22 cellular contexts compared by ENCODE assay signal in the genomic region with DNA sequence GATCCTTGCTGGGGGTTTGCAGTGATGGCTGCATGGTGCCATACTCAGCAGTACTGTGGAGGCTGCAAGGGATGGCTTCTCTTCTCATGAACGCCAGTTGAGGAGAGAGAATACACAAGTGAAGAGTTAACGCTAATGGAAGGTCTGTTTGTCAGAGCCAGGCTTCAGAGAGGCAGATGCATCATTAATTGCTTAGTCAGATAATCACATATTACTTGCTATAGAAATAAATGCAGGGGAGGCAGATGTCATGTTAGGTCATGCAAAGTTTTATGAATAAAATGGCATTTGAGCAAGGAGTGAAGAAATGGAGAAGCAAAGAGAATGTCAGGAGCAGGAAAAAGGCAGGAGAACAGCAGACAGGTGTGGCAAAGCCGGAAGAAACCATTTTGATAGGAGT. TPM values are rescaled to one million over a fixed set of nuclear protein-coding genes. Genes with fewer than 3 reads are reported as not detected.
DNase-seq lines count a peak whose midpoint lies in the region; ATAC-seq, FAIRE-seq and TF ChIP-seq lines count a peak whose summit lies in the region.
"Had no signal": no experiment of that assay in that cellular context is flagged by ENCODE, and none has a peak within 500 bp of the region (broad histone marks: within the 10 kb centered on the region; RNA-seq: fewer than 3 reads in every experiment).

No MANE protein-coding gene starts in this region.

- H3K4me3 Mint-ChIP-seq in CD8-positive, alpha-beta T cell, result no peak overlapping the region
- H3K4me3 Mint-ChIP-seq in activated T-helper 1 cell treated with anti-CD3 and anti-CD28 coated beads, Interleukin-12 subunit alpha, Interleukin-12 subunit beta, Interleukin-2, Interleukin-4 antibody, amounts not matched to agents 30 ng/mL and 10 ng/mL and 1 ng/mL, durations not matched to agents 14 hours and 24 hours and 36 hours, result no peak overlapping the region
- no peak overlapping the region for H3K4me3 Mint-ChIP-seq in nephron progenitor cell
- H3K4me3 Mint-ChIP-seq: B cell; CD8-positive, alpha-beta memory T cell had no signal

- TF ChIP-seq CTCF in CD8-positive, alpha-beta T cell (IDR thresholded peaks at IDR 0.05), result no peak
- no peak for TF ChIP-seq CTCF in nephron progenitor cell (IDR thresholded peaks at IDR 0.05)

- peak overlapping the region in 4 of 11 experiments; percentile 33 to 51 (median 41); a peak in 8 of 22 replicates for H3K9ac ChIP-seq in BLaER1 treated with 17β-estradiol and CSF1 and Interleukin-3, amounts not matched to agents 10 nM and 100 nM
- H3K9ac ChIP-seq: KMS-11 had no signal

- CTCF ChIA-PET in CD8-positive, alpha-beta T cell (lab: Charles Lee), result interaction anchor here (1.4 kb wide), 1 partner anchor 12 kb away, joined by 3 read pairs; no protein-coding TSS in a partner anchor

- peak overlapping the region; percentile 4 for H3K27ac Mint-ChIP-seq in CD8-positive, alpha-beta T cell
- H3K27ac Mint-ChIP-seq in activated T-helper 1 cell treated with anti-CD3 and anti-CD28 coated beads, Interleukin-12 subunit alpha, Interleukin-12 subunit beta, Interleukin-2, Interleukin-4 antibody, amounts not matched to agents 30 ng/mL and 10 ng/mL and 1 ng/mL, durations not matched to agents 14 hours and 24 hours and 36 hours, result peak overlapping the region; percentile 28
- H3K27ac Mint-ChIP-seq in nephron progenitor cell, result no peak overlapping the region

- no peaks in the 10 kb centered on the region for H3K27me3 Mint-ChIP-seq in CD8-positive, alpha-beta T cell (ENCODE audit: low read depth)
- H3K27me3 Mint-ChIP-seq in activated T-helper 1 cell treated with anti-CD3 and anti-CD28 coated beads, Interleukin-12 subunit alpha, Interleukin-12 subunit beta, Interleukin-2, Interleukin-4 antibody, amounts not matched to agents 30 ng/mL and 10 ng/mL and 1 ng/mL, durations not matched to agents 14 hours and 24 hours and 36 hours (ENCODE audit: insufficient read depth), result no peaks in the 10 kb centered on the region
- peaks cover 3% of the 10 kb centered on the region for H3K27me3 Mint-ChIP-seq in nephron progenitor cell (ENCODE audit: low read depth, poor library complexity)
- H3K27me3 Mint-ChIP-seq: B cell; CD8-positive, alpha-beta memory T cell had no signal

- H3K4me1 ChIP-seq in BLaER1 treated with 17β-estradiol and CSF1 and Interleukin-3, amounts not matched to agents 10 nM and 100 nM, result peaks cover 53 to 77% (median 67%) of the 10 kb centered on the region in 10 experiments
- H3K4me1 ChIP-seq in CD8-positive, alpha-beta T cell (ENCODE audit: insufficient read depth, low read length), result no peaks in the 10 kb centered on the region

- H3K36me3 Mint-ChIP-seq in CD8-positive, alpha-beta T cell, result peaks cover 83% of the 10 kb centered on the region
- peaks cover 27% of the 10 kb centered on the region for H3K36me3 Mint-ChIP-seq in activated T-helper 1 cell treated with anti-CD3 and anti-CD28 coated beads, Interleukin-12 subunit alpha, Interleukin-12 subunit beta, Interleukin-2, Interleukin-4 antibody, amounts not matched to agents 30 ng/mL and 10 ng/mL and 1 ng/mL, durations not matched to agents 14 hours and 24 hours and 36 hours (ENCODE audit: low read depth)
- H3K36me3 Mint-ChIP-seq in nephron progenitor cell (ENCODE audit: low read depth), result peaks cover 41% of the 10 kb centered on the region

- H3K27ac ChIP-seq in BLaER1 treated with 17β-estradiol and CSF1 and Interleukin-3, amounts not matched to agents 10 nM and 100 nM, result peak overlapping the region in 4 of 11 experiments; percentile 14 to 35 (median 23); a peak in 4 of 22 replicates
- no peak overlapping the region for H3K27ac ChIP-seq in CD8-positive, alpha-beta T cell (ENCODE audit: low read depth, low read length)
- H3K27ac ChIP-seq: KMS-11 had no signal

- no peaks in the 10 kb centered on the region for H3K9me3 Mint-ChIP-seq in CD8-positive, alpha-beta T cell
- no peaks in the 10 kb centered on the region for H3K9me3 Mint-ChIP-seq in activated T-helper 1 cell treated with anti-CD3 and anti-CD28 coated beads, Interleukin-12 subunit alpha, Interleukin-12 subunit beta, Interleukin-2, Interleukin-4 antibody, amounts not matched to agents 30 ng/mL and 10 ng/mL and 1 ng/mL, durations not matched to agents 14 hours and 24 hours and 36 hours
- H3K9me3 Mint-ChIP-seq in nephron progenitor cell, result no peaks in the 10 kb centered on the region
- H3K9me3 Mint-ChIP-seq: CD8-positive, alpha-beta memory T cell had no signal

- peaks cover 51 to 88% (median 69%) of the 10 kb centered on the region in 11 experiments for H3K36me3 ChIP-seq in BLaER1 treated with 17β-estradiol and CSF1 and Interleukin-3, amounts not matched to agents 10 nM and 100 nM
- H3K36me3 ChIP-seq in CD8-positive, alpha-beta T cell (ENCODE audit: insufficient read depth, low read length), result peaks cover 34% of the 10 kb centered on the region

- intact Hi-C loops in CD8-positive, alpha-beta T cell (cut with DNase I, micrococcal nuclease), result no loop called here
- intact Hi-C loops in activated T-helper 1 cell treated with anti-CD3 and anti-CD28 coated beads, Interleukin-12 subunit alpha, Interleukin-12 subunit beta, Interleukin-2, Interleukin-4 antibody, amounts not matched to agents 30 ng/mL and 10 ng/mL and 1 ng/mL, durations not matched to agents 14 hours and 24 hours and 36 hours (cut with micrococcal nuclease), result no loop called here

- no peak overlapping the region for H3K4me3 ChIP-seq in BLaER1 treated with 17β-estradiol and CSF1 and Interleukin-3, amounts not matched to agents 10 nM and 100 nM
- H3K4me3 ChIP-seq in CD8-positive, alpha-beta T cell (ENCODE audit: low read depth, low read length), result no peak overlapping the region

- peak overlapping the region; percentile 6 to 93 (median 78); a peak in 21 of 22 replicates for H3K4me2 ChIP-seq in BLaER1 treated with 17β-estradiol and CSF1 and Interleukin-3, amounts not matched to agents 10 nM and 100 nM
- H3K4me2 ChIP-seq: KMS-11 had no signal

- no peaks in the 10 kb centered on the region for H3K9me3 ChIP-seq in BLaER1 treated with 17β-estradiol and CSF1 and Interleukin-3, amounts not matched to agents 10 nM and 100 nM (replicated peaks in 1 of 11)
- H3K9me3 ChIP-seq in CD8-positive, alpha-beta T cell (ENCODE audit: low read length), result no peaks in the 10 kb centered on the region

- peaks cover 4% of the 10 kb centered on the region for H3K4me1 Mint-ChIP-seq in CD8-positive, alpha-beta T cell (ENCODE audit: low read depth)
- no peaks in the 10 kb centered on the region for H3K4me1 Mint-ChIP-seq in activated T-helper 1 cell treated with anti-CD3 and anti-CD28 coated beads, Interleukin-12 subunit alpha, Interleukin-12 subunit beta, Interleukin-2, Interleukin-4 antibody, amounts not matched to agents 30 ng/mL and 10 ng/mL and 1 ng/mL, durations not matched to agents 14 hours and 24 hours and 36 hours (ENCODE audit: low read depth)
- H3K4me1 Mint-ChIP-seq in nephron progenitor cell, result peaks cover 18% of the 10 kb centered on the region

- H3K27me3 ChIP-seq in BLaER1 treated with 17β-estradiol and CSF1 and Interleukin-3, amounts not matched to agents 10 nM and 100 nM, result no peaks in the 10 kb centered on the region
- H3K27me3 ChIP-seq in CD8-positive, alpha-beta T cell (ENCODE audit: insufficient read depth, low read length), result no peaks in the 10 kb centered on the region

- POLR2A ChIA-PET in CD8-positive, alpha-beta T cell (lab: Charles Lee), result no interaction called here

- H4K20me1 ChIP-seq in BLaER1 treated with 17β-estradiol and CSF1 and Interleukin-3, amounts not matched to agents 10 nM and 100 nM, result peaks cover 0 to 15% (median 0%) of the 10 kb centered on the region in 11 experiments; a peak in 5 of 22 replicates

- ATAC-seq in CD8-positive, alpha-beta T cell, result no peak
- no peak for ATAC-seq in GM18517 (IDR thresholded peaks at IDR 0.05; ENCODE audit: unreplicated experiment)
- ATAC-seq: SK-N-SH treated with all-trans-retinoic acid at 6 μM for 48 hours had no signal

- peak; percentile 91 for FAIRE-seq in islet of Langerhans (lab: Jason Lieb, UNC)
- FAIRE-seq: GM12891, GM18507, H1 had no signal

- DNase-seq in CD8-positive, alpha-beta T cell, result no peak
- DNase-seq in activated T-helper 1 cell treated with anti-CD3 and anti-CD28 coated beads, Interleukin-12 subunit alpha, Interleukin-12 subunit beta, Interleukin-2, Interleukin-4 antibody, amounts not matched to agents 30 ng/mL and 10 ng/mL and 1 ng/mL, durations not matched to agents 14 hours and 24 hours and 36 hours (ENCODE audit: low spot score), result no peak
- no peak for DNase-seq in AG08396 (ENCODE audit: low spot score)
- no peak for DNase-seq in nephron progenitor cell
- DNase-seq: CD8-positive, alpha-beta memory T cell; DMS 273 treated with DMSO at 0.1 percent for 48 hours; GDM1; NCI-H1048; NCI-H187; NCI-H446; NCI-H69; NK-92 treated with Interleukin-12 subunit alpha and Interleukin-12 subunit beta, amount 100 ng/mL, for 24 hours; SHP77 had no signal

RNA-seq across cellular contexts. Expression of gene CDS2, which starts 51.2 kb away (rescaled TPM):
- 10 to 100 TPM; 68.7 to 70.9 TPM for total RNA-seq in CD8-positive, alpha-beta T cell
- total RNA-seq in activated T-helper 1 cell treated with anti-CD3 and anti-CD28 coated beads, Interleukin-12 subunit alpha, Interleukin-12 subunit beta, Interleukin-2, Interleukin-4 antibody, amounts not matched to agents 30 ng/mL and 10 ng/mL and 1 ng/mL, durations not matched to agents 14 hours and 24 hours and 36 hours, result 39.8 and 42.5 TPM in 2 replicates

RNA-seq across cellular contexts. Expression of gene PCNA, which starts 58.3 kb away (rescaled TPM):
- 10 to 100 TPM; 40.2 to 40.6 TPM for total RNA-seq in CD8-positive, alpha-beta T cell
- total RNA-seq in activated T-helper 1 cell treated with anti-CD3 and anti-CD28 coated beads, Interleukin-12 subunit alpha, Interleukin-12 subunit beta, Interleukin-2, Interleukin-4 antibody, amounts not matched to agents 30 ng/mL and 10 ng/mL and 1 ng/mL, durations not matched to agents 14 hours and 24 hours and 36 hours, result 512 and 519 TPM in 2 replicates

Comparison
In these comparisons a context has a peak if more than half of its experiments do, and no peak if none do; other contexts are left out.
1. RNA of gene PCNA, which starts 58.3 kb away (total RNA-seq): 512 to 519 TPM in activated T-helper 1 cell treated with anti-CD3 and anti-CD28 coated beads, Interleukin-12 subunit alpha, Interleukin-12 subunit beta, Interleukin-2, Interleukin-4 antibody, amounts not matched to agents 30 ng/mL and 10 ng/mL and 1 ng/mL, durations not matched to agents 14 hours and 24 hours and 36 hours; 40.2 to 40.6 TPM in CD8-positive, alpha-beta T cell; every median in the first group is over 10 times any median in the second.